In genomic region chr12:56332512-56333196, GRCh38 we compare ENCODE assay signal across 8 cellular contexts. TPM values are rescaled to one million over a fixed set of nuclear protein-coding genes. Genes with fewer than 3 reads are reported as not detected.
DNase-seq lines count a peak whose midpoint lies in the region; ATAC-seq and TF ChIP-seq lines count a peak whose summit lies in the region.

No MANE protein-coding gene starts in this region.

- WGBS in mammary epithelial cell (ENCODE audit: low coverage, missing lambda C conversion rate): 100% methylated on average over 8 of the region's 11 CpGs

- H3K4me2 ChIP-seq in mammary epithelial cell (ENCODE audit: insufficient read depth, low read depth, low read length): peak overlapping the region; percentile 71

- intact Hi-C loops in left ventricle myocardium superior (cut with micrococcal nuclease) (no loop called here), mammary epithelial cell (cut with micrococcal nuclease) (loop anchor here (1.0 to 2.0 kb wide), 2 partner anchors 66 to 136 kb away; partner anchors contain the start of genes COQ10A and SPRYD4)

- dilution Hi-C loops in mammary epithelial cell (cut with HindIII; ENCODE audit: low sequenced_read_pairs): no loop called here

- H3K4me3 ChIP-seq in right atrium auricular region (peak overlapping the region; percentile 55 to 61), mammary epithelial cell (replicated peaks in 1 of 3; ENCODE audit: insufficient read depth in 1 of 3, low read depth in 2 of 3, low read length in 3 of 3) (peak overlapping the region; percentile 52 to 72 (median 61)), mucosa of stomach (ENCODE audit: low read length) (peak overlapping the region; percentile 96)

- H3K36me3 ChIP-seq in right atrium auricular region: peaks cover 9% of the 10 kb centered on the region
- H3K36me3 ChIP-seq in mammary epithelial cell (ENCODE audit: insufficient read depth, low read length): no peaks in the 10 kb centered on the region
- H3K36me3 ChIP-seq in mucosa of stomach (ENCODE audit: control insufficient read depth, insufficient read depth, low read length): no peaks in the 10 kb centered on the region

- peaks cover 7% of the 10 kb centered on the region for H3K79me2 ChIP-seq in mammary epithelial cell (ENCODE audit: insufficient read depth, low read length)

- no peaks in the 10 kb centered on the region for H3K9me3 ChIP-seq in right atrium auricular region
- no peaks in the 10 kb centered on the region for H3K9me3 ChIP-seq in mammary epithelial cell (replicated peaks; ENCODE audit: insufficient read depth, low read length)
- no peaks in the 10 kb centered on the region for H3K9me3 ChIP-seq in mucosa of stomach (ENCODE audit: control insufficient read depth, low read length)

- TF ChIP-seq CTCF in right atrium auricular region (IDR thresholded peaks at IDR 0.05) (no peak), mammary epithelial cell (conservative IDR thresholded peaks at IDR 0.05 in 1 of 2, IDR thresholded peaks at IDR 0.05 in 1 of 2; ENCODE audit: extremely low read depth in 1 of 2, insufficient read depth in 1 of 2, low read depth in 1 of 2, low read length in 2 of 2) (no peak)

- H3K27me3 ChIP-seq in right atrium auricular region (no peaks in the 10 kb centered on the region), mammary epithelial cell (ENCODE audit: insufficient read depth, low read length) (no peaks in the 10 kb centered on the region), mucosa of stomach (ENCODE audit: control insufficient read depth, insufficient read depth, low read length) (no peaks in the 10 kb centered on the region)

- no peaks in the 10 kb centered on the region for H4K20me1 ChIP-seq in mammary epithelial cell (ENCODE audit: insufficient read depth, low read length)

- no peak for ATAC-seq in left ventricle myocardium superior
- no peak for ATAC-seq in HG03159 (IDR thresholded peaks at IDR 0.05; ENCODE audit: unreplicated experiment)

- DNase-seq in right atrium auricular region (ENCODE audit: low spot score) (no peak), left ventricle myocardium superior (no peak), mammary epithelial cell (no peak), HuH-7.5 (ENCODE audit: low spot score) (no peak), OCI-M1 (lab: John Stamatoyannopoulos, UW) (no peak), mucosa of gallbladder (ENCODE audit: low spot score) (no peak)

- no TSS peak for BruUV-seq in mammary epithelial cell (replicated peaks; lab: Mats Ljungman, UMichigan)

- peak overlapping the region; percentile 84 for H2AFZ ChIP-seq in mammary epithelial cell (ENCODE audit: low read depth, low read length)

- peaks cover 0 to 14% of the 10 kb centered on the region in 2 donors for H3K4me1 ChIP-seq in right atrium auricular region
- peaks cover 11% of the 10 kb centered on the region for H3K4me1 ChIP-seq in mammary epithelial cell (ENCODE audit: insufficient read depth, low read length)
- H3K4me1 ChIP-seq in mucosa of stomach (ENCODE audit: control insufficient read depth, insufficient read depth, low read length): peaks cover 16% of the 10 kb centered on the region

- in situ Hi-C loops in mammary epithelial cell (cut with MboI; ENCODE audit: low sequenced_read_pairs in 2 of 2): no loop called here

- H3K27ac ChIP-seq in right atrium auricular region (peak overlapping the region; percentile 92 to 95), mammary epithelial cell (ENCODE audit: insufficient read depth, low read depth, low read length) (peak overlapping the region; percentile 98)

- H3K9ac ChIP-seq in mammary epithelial cell (ENCODE audit: insufficient read depth, low read length) (peak overlapping the region; percentile 91), mucosa of stomach (ENCODE audit: low read length) (peak overlapping the region; percentile 95)

- CTCF ChIA-PET in mammary epithelial cell (lab: Charles Lee; ENCODE audit: low non-redundant PET): no interaction called here

RNA-seq across cellular contexts. Expression of gene PAN2, which starts 1.1 kb away (rescaled TPM):
- total RNA-seq in right atrium auricular region: 10 to 100 TPM; 14.5 to 18.4 TPM
- 52.2 TPM for total RNA-seq in left ventricle myocardium superior
- total RNA-seq in mammary epithelial cell: 10 to 100 TPM; 21.0 to 50.8 TPM
- polyA plus RNA-seq in mammary epithelial cell: 18.3 TPM
- polyA minus RNA-seq in mammary epithelial cell: 11.8 TPM
- total RNA-seq in mucosa of gallbladder: 114 TPM

RNA-seq across cellular contexts. Expression of gene IL23A, which starts 6.0 kb away (rescaled TPM):
- total RNA-seq in right atrium auricular region: not detected
- total RNA-seq in left ventricle myocardium superior: not detected
- 1 to 10 TPM in 1 of 2 donors, under 1 TPM in 1; 0.50 to 1.3 TPM for total RNA-seq in mammary epithelial cell
- polyA plus RNA-seq in mammary epithelial cell: 1.1 TPM
- not detected for polyA minus RNA-seq in mammary epithelial cell
- 0.49 TPM for total RNA-seq in mucosa of gallbladder

RNA-seq across cellular contexts. Expression of gene CNPY2, which starts 16.9 kb away (rescaled TPM):
- total RNA-seq in right atrium auricular region: 10 to 100 TPM; 37.0 to 55.2 TPM
- total RNA-seq in left ventricle myocardium superior: 32.3 TPM
- 100 to 1,000 TPM in 1 of 2 donors, 10 to 100 TPM in 1; 49.3 to 114 TPM for total RNA-seq in mammary epithelial cell
- 108 TPM for polyA plus RNA-seq in mammary epithelial cell
- 106 TPM for polyA minus RNA-seq in mammary epithelial cell
- 140 TPM for total RNA-seq in mucosa of gallbladder

RNA-seq across cellular contexts. Expression of gene STAT2, which starts 27.3 kb away (rescaled TPM):
- total RNA-seq in right atrium auricular region (10 to 100 TPM; 28.3 to 41.0 TPM), left ventricle myocardium superior (36.6 TPM), mammary epithelial cell (100 to 1,000 TPM in 1 of 2 donors, 10 to 100 TPM in 1; 93.1 to 231 TPM), mucosa of gallbladder (125 TPM)
- 32.4 TPM for polyA plus RNA-seq in mammary epithelial cell
- polyA minus RNA-seq in mammary epithelial cell: 50.0 TPM

RNA-seq across cellular contexts. Expression of gene APOF, which starts 30.0 kb away (rescaled TPM):
- total RNA-seq in right atrium auricular region (not detected), left ventricle myocardium superior (not detected), mammary epithelial cell (not detected), mucosa of gallbladder (0.20 TPM)
- polyA plus RNA-seq in mammary epithelial cell: not detected
- polyA minus RNA-seq in mammary epithelial cell: not detected
